In the genomic region with DNA sequence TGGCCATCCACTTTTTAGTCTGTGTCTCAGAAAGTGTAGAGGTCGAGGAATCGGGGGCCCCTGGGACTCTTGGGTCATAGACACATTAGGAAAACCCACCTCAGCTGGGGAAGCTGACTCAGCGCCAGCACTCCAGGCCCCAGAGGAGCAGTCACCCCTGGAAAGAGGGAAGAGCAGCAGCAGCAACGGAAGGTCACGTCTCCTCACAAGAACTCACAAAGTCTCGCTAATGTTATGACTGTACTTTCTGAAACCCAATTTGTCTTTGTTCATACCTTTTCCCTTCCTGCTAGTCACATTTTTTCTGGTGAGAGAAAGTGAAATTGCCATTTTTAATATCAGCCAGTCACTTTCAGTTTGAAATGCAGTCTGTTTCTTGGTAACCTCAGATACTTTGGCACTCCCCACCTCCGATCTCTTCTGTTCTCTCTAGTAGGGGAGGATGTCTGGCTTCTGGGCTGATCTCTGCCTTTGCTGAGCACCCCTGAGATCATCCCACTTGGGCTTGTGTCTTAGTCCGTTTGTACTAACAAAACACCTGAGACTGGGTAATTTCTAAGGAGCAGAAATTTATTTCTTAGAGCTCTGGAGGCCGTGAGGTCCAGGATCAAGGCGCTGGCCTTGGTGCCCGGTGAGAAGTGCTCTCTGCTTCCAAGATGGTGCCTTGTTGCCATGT, we compare ENCODE assay signal across 8 cellular contexts. TPM values are rescaled to one million over a fixed set of nuclear protein-coding genes. Genes with fewer than 3 reads are reported as not detected.
DNase-seq lines count a peak whose midpoint lies in the region; ATAC-seq and TF ChIP-seq lines count a peak whose summit lies in the region.

No MANE protein-coding gene starts in this region.

- peaks cover 5% of the 10 kb centered on the region for H3F3A ChIP-seq in SK-N-SH (replicated peaks; ENCODE audit: insufficient read depth)

- H3K9me2 ChIP-seq in SK-N-SH, result no peaks in the 10 kb centered on the region

- no peaks in the 10 kb centered on the region for H3K27me3 ChIP-seq in SK-N-SH (ENCODE audit: insufficient read depth)
- peaks cover 1% of the 10 kb centered on the region; the same call in 1 of the 2 replicates for H3K27me3 ChIP-seq in HAP-1 (ENCODE audit: low read depth)

- peak overlapping the region; percentile 74 for H2AFZ ChIP-seq in SK-N-SH (ENCODE audit: low read depth)

- TF ChIP-seq RAD21 in SK-N-SH (IDR thresholded peaks at IDR 0.05; ENCODE audit: low read length), result no peak

- H3K9me3 Mint-ChIP-seq in natural killer cell treated with Interleukin-12 subunit alpha and Interleukin-12 subunit beta and Interleukin-15 and Interleukin-18, amount 100 ng/mL, for 72 hours, result no peaks in the 10 kb centered on the region

- H3K4me1 Mint-ChIP-seq in natural killer cell treated with Interleukin-12 subunit alpha and Interleukin-12 subunit beta and Interleukin-15 and Interleukin-18, amount 100 ng/mL, for 72 hours (ENCODE audit: low read depth in 2 of 2), result peaks cover 33 to 35% of the 10 kb centered on the region in 2 donors

- WGBS in SK-N-SH (ENCODE audit: low lambda C conversion rate), result 28% methylated on average over 8 of the region's 11 CpGs

- H3K27me3 Mint-ChIP-seq in natural killer cell treated with Interleukin-12 subunit alpha and Interleukin-12 subunit beta and Interleukin-15 and Interleukin-18, amount 100 ng/mL, for 72 hours, result peaks cover 1 to 2% of the 10 kb centered on the region in 2 donors

- DNase-seq in SK-N-SH (no peak), HAP-1 (ENCODE audit: low spot score in 2 of 2) (no peak), cortex of kidney (lab: John Stamatoyannopoulos, UW) (no peak), D341Med (ENCODE audit: low spot score) (no peak), OCI-M2 (lab: John Stamatoyannopoulos, UW; ENCODE audit: unreplicated experiment) (no peak)
- DNase-seq in natural killer cell treated with Interleukin-12 subunit alpha and Interleukin-12 subunit beta and Interleukin-15 and Interleukin-18, amount 100 ng/mL, for 72 hours (ENCODE audit: low spot score), result no peak

- peak overlapping the region in 1 of 2 experiments; percentile 29; a peak in 1 of 4 replicates for H3K4me3 ChIP-seq in SK-N-SH (ENCODE audit: low read depth in 2 of 2, low read length in 1 of 2)
- no peak overlapping the region for H3K4me3 ChIP-seq in HAP-1

- H3K4me1 ChIP-seq in SK-N-SH (ENCODE audit: control insufficient read depth in 1 of 2, insufficient read depth in 2 of 2, low read depth in 1 of 2, low read length in 1 of 2), result no peaks in the 10 kb centered on the region
- no peaks in the 10 kb centered on the region for H3K4me1 ChIP-seq in HAP-1

- H3K4me3 Mint-ChIP-seq in natural killer cell treated with Interleukin-12 subunit alpha and Interleukin-12 subunit beta and Interleukin-15 and Interleukin-18, amount 100 ng/mL, for 72 hours, result peak overlapping the region; percentile 40

- POLR2A ChIA-PET in SK-N-SH (lab: Yijun Ruan, JAX), result no interaction called here

- no peaks in the 10 kb centered on the region for H3K36me3 Mint-ChIP-seq in natural killer cell treated with Interleukin-12 subunit alpha and Interleukin-12 subunit beta and Interleukin-15 and Interleukin-18, amount 100 ng/mL, for 72 hours

- TF ChIP-seq CTCF in SK-N-SH (IDR thresholded peaks at IDR 0.05), result no peak

- in situ Hi-C loops in HAP-1 (cut with MboI; ENCODE audit: low sequenced_read_pairs), result no loop called here

- peak overlapping the region in 1 of 2 donors; percentile 19 for H3K27ac Mint-ChIP-seq in natural killer cell treated with Interleukin-12 subunit alpha and Interleukin-12 subunit beta and Interleukin-15 and Interleukin-18, amount 100 ng/mL, for 72 hours

- H3K79me2 ChIP-seq in SK-N-SH (ENCODE audit: insufficient read depth), result no peaks in the 10 kb centered on the region

- ATAC-seq in GM18867 (IDR thresholded peaks at IDR 0.05; ENCODE audit: unreplicated experiment) (peak; percentile 87), HG02759 (IDR thresholded peaks at IDR 0.05; ENCODE audit: unreplicated experiment) (peak; percentile 79)
- peak; percentile 75 to 76 for ATAC-seq in natural killer cell treated with Interleukin-12 subunit alpha and Interleukin-12 subunit beta and Interleukin-15 and Interleukin-18, amount 100 ng/mL, for 72 hours

- H3K36me3 ChIP-seq in SK-N-SH (replicated peaks in 1 of 2; ENCODE audit: control insufficient read depth in 1 of 2, insufficient read depth in 2 of 2, low read length in 1 of 2) (no peaks in the 10 kb centered on the region), HAP-1 (replicated peaks) (no peaks in the 10 kb centered on the region)

- H3K9ac ChIP-seq in SK-N-SH, result no peak overlapping the region

- CTCF ChIA-PET in SK-N-SH (lab: Yijun Ruan, JAX), result interaction anchor here (1.3 to 1.6 kb wide), 2 partner anchors 15 to 20 kb away, joined by 3 read pairs; no protein-coding TSS in a partner anchor

- H3K27ac ChIP-seq in SK-N-SH (ENCODE audit: low read depth in 2 of 2, low read length in 1 of 2), result no peak overlapping the region

- H3K4me2 ChIP-seq in SK-N-SH, result peak overlapping the region; percentile 71

- H3K9me3 ChIP-seq in SK-N-SH, result no peaks in the 10 kb centered on the region
- H3K9me3 ChIP-seq in HAP-1, result no peaks in the 10 kb centered on the region

- no peak for TF ChIP-seq EP300 in SK-N-SH (IDR thresholded peaks at IDR 0.05; ENCODE audit: borderline replicate concordance in 1 of 2, low read depth in 1 of 2, low read length in 1 of 2)

- H4K20me1 ChIP-seq in SK-N-SH (ENCODE audit: insufficient read depth), result no peaks in the 10 kb centered on the region

TF ChIP-seq in SK-N-SH, 30 proteins besides CTCF, POLR2A, EP300 and RAD21:
- TF ChIP-seq, protein P1, sequence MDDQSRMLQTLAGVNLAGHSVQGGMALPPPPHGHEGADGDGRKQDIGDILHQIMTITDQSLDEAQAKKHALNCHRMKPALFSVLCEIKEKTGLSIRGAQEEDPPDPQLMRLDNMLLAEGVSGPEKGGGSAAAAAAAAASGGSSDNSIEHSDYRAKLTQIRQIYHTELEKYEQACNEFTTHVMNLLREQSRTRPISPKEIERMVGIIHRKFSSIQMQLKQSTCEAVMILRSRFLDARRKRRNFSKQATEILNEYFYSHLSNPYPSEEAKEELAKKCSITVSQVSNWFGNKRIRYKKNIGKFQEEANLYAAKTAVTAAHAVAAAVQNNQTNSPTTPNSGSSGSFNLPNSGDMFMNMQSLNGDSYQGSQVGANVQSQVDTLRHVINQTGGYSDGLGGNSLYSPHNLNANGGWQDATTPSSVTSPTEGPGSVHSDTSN (IDR thresholded peaks at IDR 0.05), result no peak
- TF ChIP-seq, protein P2, sequence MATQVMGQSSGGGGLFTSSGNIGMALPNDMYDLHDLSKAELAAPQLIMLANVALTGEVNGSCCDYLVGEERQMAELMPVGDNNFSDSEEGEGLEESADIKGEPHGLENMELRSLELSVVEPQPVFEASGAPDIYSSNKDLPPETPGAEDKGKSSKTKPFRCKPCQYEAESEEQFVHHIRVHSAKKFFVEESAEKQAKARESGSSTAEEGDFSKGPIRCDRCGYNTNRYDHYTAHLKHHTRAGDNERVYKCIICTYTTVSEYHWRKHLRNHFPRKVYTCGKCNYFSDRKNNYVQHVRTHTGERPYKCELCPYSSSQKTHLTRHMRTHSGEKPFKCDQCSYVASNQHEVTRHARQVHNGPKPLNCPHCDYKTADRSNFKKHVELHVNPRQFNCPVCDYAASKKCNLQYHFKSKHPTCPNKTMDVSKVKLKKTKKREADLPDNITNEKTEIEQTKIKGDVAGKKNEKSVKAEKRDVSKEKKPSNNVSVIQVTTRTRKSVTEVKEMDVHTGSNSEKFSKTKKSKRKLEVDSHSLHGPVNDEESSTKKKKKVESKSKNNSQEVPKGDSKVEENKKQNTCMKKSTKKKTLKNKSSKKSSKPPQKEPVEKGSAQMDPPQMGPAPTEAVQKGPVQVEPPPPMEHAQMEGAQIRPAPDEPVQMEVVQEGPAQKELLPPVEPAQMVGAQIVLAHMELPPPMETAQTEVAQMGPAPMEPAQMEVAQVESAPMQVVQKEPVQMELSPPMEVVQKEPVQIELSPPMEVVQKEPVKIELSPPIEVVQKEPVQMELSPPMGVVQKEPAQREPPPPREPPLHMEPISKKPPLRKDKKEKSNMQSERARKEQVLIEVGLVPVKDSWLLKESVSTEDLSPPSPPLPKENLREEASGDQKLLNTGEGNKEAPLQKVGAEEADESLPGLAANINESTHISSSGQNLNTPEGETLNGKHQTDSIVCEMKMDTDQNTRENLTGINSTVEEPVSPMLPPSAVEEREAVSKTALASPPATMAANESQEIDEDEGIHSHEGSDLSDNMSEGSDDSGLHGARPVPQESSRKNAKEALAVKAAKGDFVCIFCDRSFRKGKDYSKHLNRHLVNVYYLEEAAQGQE (IDR thresholded peaks at IDR 0.05; ENCODE audit: low read depth, low read length), result peak; percentile 83
TF ChIP-seq in SK-N-SH: peak in this region for 1.

RNA-seq across cellular contexts. Expression of a gene that starts 6.0 kb away (rescaled TPM):
- 0.62 and 0.87 TPM in 2 replicates for polyA plus RNA-seq in SK-N-SH (2012; rRNA removed)
- 0.54 and 0.85 TPM in 2 replicates for polyA plus RNA-seq in SK-N-SH (2012; cell fraction: cytosol; rRNA removed)
- 1.3 and 2.2 TPM in 2 replicates for polyA plus RNA-seq in SK-N-SH (2012; cell fraction: nucleus; rRNA removed)
- total RNA-seq in natural killer cell treated with Interleukin-12 subunit alpha and Interleukin-12 subunit beta and Interleukin-15 and Interleukin-18, amount 100 ng/mL, for 72 hours, result 1 to 10 TPM; 2.3 to 3.5 TPM

RNA-seq across cellular contexts. Expression of a gene that starts 47.9 kb away (rescaled TPM):
- not detected in 2 replicates for polyA plus RNA-seq in SK-N-SH (2012; rRNA removed)
- polyA plus RNA-seq in SK-N-SH (2012; cell fraction: cytosol; rRNA removed), result not detected in 2 replicates
- polyA plus RNA-seq in SK-N-SH (2012; cell fraction: nucleus; rRNA removed), result not detected in 2 replicates
- total RNA-seq in natural killer cell treated with Interleukin-12 subunit alpha and Interleukin-12 subunit beta and Interleukin-15 and Interleukin-18, amount 100 ng/mL, for 72 hours, result not detected
